Comparison of ENCODE assay signal across 1 cellular context in the genomic region with DNA sequence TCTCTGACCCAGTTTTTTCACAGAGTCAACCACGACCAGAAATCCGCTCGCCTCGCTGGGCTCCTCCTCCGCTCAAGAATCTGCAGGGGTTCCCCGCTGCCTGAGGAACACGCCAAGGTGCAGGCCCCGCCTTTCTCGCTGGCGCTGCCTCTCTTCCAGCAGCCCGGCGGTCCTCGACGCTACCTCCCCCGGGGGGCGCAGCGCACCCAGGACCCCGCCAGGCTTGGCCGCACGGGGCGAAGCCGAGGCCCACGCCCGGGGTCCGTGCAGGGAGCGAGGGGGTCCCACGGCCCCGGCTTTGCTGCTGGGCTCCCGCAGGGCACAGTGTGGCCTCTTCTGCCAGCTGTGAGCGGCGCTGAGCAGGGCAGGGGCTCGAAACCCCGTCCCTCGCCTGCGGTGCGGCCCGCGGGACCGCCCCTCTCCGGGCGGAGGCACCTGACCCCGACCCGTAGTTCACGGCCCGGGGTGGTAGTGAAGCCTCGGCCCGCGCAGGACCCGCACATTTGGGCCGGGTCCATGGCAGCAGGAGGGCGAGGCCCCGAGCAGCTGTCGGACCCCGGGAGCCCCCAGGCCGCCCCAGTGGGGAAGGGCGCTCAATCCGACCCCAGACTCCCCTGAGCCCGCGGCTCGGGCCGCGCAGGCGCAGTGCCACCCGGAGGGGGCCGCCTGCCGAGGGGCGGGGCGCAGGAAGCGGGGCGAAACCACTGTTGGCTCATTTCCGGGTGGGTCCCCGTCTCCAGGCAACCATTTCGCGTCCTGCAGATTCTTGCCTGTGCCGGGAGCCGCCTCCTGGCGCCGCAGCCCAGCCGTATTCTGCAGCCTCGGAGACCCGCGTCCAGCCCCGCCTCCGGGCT.
A peak's percentile ranks its signal among the peaks of the same experiment; 100 is the strongest.
TF ChIP-seq lines count a peak whose summit lies in the region.

No MANE protein-coding gene starts in this region.

TF ChIP-seq in K562, 482 proteins besides CTCF, POLR2A, EP300 and RAD21 (continued from another document and continues in another):
- TF ChIP-seq, protein P1, sequence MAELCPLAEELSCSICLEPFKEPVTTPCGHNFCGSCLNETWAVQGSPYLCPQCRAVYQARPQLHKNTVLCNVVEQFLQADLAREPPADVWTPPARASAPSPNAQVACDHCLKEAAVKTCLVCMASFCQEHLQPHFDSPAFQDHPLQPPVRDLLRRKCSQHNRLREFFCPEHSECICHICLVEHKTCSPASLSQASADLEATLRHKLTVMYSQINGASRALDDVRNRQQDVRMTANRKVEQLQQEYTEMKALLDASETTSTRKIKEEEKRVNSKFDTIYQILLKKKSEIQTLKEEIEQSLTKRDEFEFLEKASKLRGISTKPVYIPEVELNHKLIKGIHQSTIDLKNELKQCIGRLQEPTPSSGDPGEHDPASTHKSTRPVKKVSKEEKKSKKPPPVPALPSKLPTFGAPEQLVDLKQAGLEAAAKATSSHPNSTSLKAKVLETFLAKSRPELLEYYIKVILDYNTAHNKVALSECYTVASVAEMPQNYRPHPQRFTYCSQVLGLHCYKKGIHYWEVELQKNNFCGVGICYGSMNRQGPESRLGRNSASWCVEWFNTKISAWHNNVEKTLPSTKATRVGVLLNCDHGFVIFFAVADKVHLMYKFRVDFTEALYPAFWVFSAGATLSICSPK (IDR thresholded peaks at IDR 0.05; ENCODE audit: borderline replicate concordance) = no peak
- TF ChIP-seq CBX2 (IDR thresholded peaks at IDR 0.05; ENCODE audit: insufficient read depth, low read length, poor library complexity, severe bottlenecking) = no peak
- no peak for TF ChIP-seq ARHGAP35 (IDR thresholded peaks at IDR 0.05; ENCODE audit: partially characterized antibody)
- TF ChIP-seq CHD2 (IDR thresholded peaks at IDR 0.05; ENCODE audit: low read depth, low read length) = no peak
- TF ChIP-seq RBBP5 (IDR thresholded peaks at IDR 0.05; ENCODE audit: borderline replicate concordance, insufficient read depth, low read length, poor library complexity, severe bottlenecking) = peak; percentile 12
- TF ChIP-seq CAMTA2 (CRISPR knock-in tag; conservative IDR thresholded peaks at IDR 0.05) = no peak
- TF ChIP-seq FUS (optimal IDR thresholded peaks at IDR 0.05; ENCODE audit: low read depth, low read length) = peak; percentile 11
- no peak for TF ChIP-seq ZC3H8 (IDR thresholded peaks at IDR 0.05)
- peak; percentile 81 for TF ChIP-seq KDM5B (IDR thresholded peaks at IDR 0.05; ENCODE audit: insufficient replicate concordance, low read depth, low read length)
- TF ChIP-seq, protein P2, sequence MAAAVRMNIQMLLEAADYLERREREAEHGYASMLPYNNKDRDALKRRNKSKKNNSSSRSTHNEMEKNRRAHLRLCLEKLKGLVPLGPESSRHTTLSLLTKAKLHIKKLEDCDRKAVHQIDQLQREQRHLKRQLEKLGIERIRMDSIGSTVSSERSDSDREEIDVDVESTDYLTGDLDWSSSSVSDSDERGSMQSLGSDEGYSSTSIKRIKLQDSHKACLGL (CRISPR knock-in tag; IDR thresholded peaks at IDR 0.05; ENCODE audit: borderline replicate concordance, poor library complexity, severe bottlenecking) = no peak
- TF ChIP-seq, protein P3, sequence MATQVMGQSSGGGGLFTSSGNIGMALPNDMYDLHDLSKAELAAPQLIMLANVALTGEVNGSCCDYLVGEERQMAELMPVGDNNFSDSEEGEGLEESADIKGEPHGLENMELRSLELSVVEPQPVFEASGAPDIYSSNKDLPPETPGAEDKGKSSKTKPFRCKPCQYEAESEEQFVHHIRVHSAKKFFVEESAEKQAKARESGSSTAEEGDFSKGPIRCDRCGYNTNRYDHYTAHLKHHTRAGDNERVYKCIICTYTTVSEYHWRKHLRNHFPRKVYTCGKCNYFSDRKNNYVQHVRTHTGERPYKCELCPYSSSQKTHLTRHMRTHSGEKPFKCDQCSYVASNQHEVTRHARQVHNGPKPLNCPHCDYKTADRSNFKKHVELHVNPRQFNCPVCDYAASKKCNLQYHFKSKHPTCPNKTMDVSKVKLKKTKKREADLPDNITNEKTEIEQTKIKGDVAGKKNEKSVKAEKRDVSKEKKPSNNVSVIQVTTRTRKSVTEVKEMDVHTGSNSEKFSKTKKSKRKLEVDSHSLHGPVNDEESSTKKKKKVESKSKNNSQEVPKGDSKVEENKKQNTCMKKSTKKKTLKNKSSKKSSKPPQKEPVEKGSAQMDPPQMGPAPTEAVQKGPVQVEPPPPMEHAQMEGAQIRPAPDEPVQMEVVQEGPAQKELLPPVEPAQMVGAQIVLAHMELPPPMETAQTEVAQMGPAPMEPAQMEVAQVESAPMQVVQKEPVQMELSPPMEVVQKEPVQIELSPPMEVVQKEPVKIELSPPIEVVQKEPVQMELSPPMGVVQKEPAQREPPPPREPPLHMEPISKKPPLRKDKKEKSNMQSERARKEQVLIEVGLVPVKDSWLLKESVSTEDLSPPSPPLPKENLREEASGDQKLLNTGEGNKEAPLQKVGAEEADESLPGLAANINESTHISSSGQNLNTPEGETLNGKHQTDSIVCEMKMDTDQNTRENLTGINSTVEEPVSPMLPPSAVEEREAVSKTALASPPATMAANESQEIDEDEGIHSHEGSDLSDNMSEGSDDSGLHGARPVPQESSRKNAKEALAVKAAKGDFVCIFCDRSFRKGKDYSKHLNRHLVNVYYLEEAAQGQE (CRISPR knock-in tag; IDR thresholded peaks at IDR 0.05; ENCODE audit: low read depth) = no peak
- 0 out of 2 replicates have a peak, but pooled peaks have one; percentile 30 for TF ChIP-seq TGIF2 (CRISPR knock-in tag; IDR thresholded peaks at IDR 0.05)
- TF ChIP-seq KDM2B (CRISPR knock-in tag; IDR thresholded peaks at IDR 0.05) = no peak
- no peak for TF ChIP-seq POLR3A (IDR thresholded peaks at IDR 0.05; ENCODE audit: borderline replicate concordance, extremely low read depth, insufficient read depth, insufficient read length)
- TF ChIP-seq BACH1 (tag; IDR thresholded peaks at IDR 0.05) = no peak
- no peak for TF ChIP-seq RBM17 (IDR thresholded peaks at IDR 0.05; ENCODE audit: borderline replicate concordance, low read depth, low read length)
- TF ChIP-seq, protein P4, sequence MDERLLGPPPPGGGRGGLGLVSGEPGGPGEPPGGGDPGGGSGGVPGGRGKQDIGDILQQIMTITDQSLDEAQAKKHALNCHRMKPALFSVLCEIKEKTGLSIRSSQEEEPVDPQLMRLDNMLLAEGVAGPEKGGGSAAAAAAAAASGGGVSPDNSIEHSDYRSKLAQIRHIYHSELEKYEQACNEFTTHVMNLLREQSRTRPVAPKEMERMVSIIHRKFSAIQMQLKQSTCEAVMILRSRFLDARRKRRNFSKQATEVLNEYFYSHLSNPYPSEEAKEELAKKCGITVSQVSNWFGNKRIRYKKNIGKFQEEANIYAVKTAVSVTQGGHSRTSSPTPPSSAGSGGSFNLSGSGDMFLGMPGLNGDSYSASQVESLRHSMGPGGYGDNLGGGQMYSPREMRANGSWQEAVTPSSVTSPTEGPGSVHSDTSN (CRISPR knock-in tag; IDR thresholded peaks at IDR 0.05; ENCODE audit: low read depth) = no peak
- TF ChIP-seq, protein P4 (tag; conservative IDR thresholded peaks at IDR 0.05; ENCODE audit: low read depth) = no peak
- no peak for TF ChIP-seq ZFP30 (CRISPR knock-in tag; IDR thresholded peaks at IDR 0.05; ENCODE audit: borderline replicate concordance)
- no peak for TF ChIP-seq C11orf30 (IDR thresholded peaks at IDR 0.05; ENCODE audit: low read depth)
- TF ChIP-seq ZNF695 (CRISPR knock-in tag; IDR thresholded peaks at IDR 0.05) = no peak
- no peak for TF ChIP-seq SLC30A9 (CRISPR knock-in tag; IDR thresholded peaks at IDR 0.05)
- TF ChIP-seq ZNF75A (CRISPR knock-in tag; IDR thresholded peaks at IDR 0.05) = peak; percentile 55; the same call in 1 of the 2 replicates
- no peak for TF ChIP-seq NR2C1 (IDR thresholded peaks at IDR 0.05)
- peak; percentile 51 for TF ChIP-seq NR2C1 (tag; IDR thresholded peaks at IDR 0.05)
- TF ChIP-seq ZNF146 (CRISPR knock-in tag; IDR thresholded peaks at IDR 0.05; ENCODE audit: unreplicated experiment) = no peak
- TF ChIP-seq HNRNPLL (IDR thresholded peaks at IDR 0.05; ENCODE audit: low read depth, low read length, poor library complexity, severe bottlenecking) = no peak
- TF ChIP-seq RFX1 (IDR thresholded peaks at IDR 0.05) = peak; percentile 96
- TF ChIP-seq TBP (optimal IDR thresholded peaks at IDR 0.05; ENCODE audit: low read depth, low read length) = no peak
- TF ChIP-seq, protein P5, sequence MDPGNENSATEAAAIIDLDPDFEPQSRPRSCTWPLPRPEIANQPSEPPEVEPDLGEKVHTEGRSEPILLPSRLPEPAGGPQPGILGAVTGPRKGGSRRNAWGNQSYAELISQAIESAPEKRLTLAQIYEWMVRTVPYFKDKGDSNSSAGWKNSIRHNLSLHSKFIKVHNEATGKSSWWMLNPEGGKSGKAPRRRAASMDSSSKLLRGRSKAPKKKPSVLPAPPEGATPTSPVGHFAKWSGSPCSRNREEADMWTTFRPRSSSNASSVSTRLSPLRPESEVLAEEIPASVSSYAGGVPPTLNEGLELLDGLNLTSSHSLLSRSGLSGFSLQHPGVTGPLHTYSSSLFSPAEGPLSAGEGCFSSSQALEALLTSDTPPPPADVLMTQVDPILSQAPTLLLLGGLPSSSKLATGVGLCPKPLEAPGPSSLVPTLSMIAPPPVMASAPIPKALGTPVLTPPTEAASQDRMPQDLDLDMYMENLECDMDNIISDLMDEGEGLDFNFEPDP (CRISPR knock-in tag; IDR thresholded peaks at IDR 0.05) = no peak
- TF ChIP-seq, protein P6, sequence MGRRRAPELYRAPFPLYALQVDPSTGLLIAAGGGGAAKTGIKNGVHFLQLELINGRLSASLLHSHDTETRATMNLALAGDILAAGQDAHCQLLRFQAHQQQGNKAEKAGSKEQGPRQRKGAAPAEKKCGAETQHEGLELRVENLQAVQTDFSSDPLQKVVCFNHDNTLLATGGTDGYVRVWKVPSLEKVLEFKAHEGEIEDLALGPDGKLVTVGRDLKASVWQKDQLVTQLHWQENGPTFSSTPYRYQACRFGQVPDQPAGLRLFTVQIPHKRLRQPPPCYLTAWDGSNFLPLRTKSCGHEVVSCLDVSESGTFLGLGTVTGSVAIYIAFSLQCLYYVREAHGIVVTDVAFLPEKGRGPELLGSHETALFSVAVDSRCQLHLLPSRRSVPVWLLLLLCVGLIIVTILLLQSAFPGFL (CRISPR knock-in tag; IDR thresholded peaks at IDR 0.05) = no peak
- TF ChIP-seq XRCC5 (IDR thresholded peaks at IDR 0.05; ENCODE audit: low read depth, low read length) = no peak
- TF ChIP-seq, protein P7, sequence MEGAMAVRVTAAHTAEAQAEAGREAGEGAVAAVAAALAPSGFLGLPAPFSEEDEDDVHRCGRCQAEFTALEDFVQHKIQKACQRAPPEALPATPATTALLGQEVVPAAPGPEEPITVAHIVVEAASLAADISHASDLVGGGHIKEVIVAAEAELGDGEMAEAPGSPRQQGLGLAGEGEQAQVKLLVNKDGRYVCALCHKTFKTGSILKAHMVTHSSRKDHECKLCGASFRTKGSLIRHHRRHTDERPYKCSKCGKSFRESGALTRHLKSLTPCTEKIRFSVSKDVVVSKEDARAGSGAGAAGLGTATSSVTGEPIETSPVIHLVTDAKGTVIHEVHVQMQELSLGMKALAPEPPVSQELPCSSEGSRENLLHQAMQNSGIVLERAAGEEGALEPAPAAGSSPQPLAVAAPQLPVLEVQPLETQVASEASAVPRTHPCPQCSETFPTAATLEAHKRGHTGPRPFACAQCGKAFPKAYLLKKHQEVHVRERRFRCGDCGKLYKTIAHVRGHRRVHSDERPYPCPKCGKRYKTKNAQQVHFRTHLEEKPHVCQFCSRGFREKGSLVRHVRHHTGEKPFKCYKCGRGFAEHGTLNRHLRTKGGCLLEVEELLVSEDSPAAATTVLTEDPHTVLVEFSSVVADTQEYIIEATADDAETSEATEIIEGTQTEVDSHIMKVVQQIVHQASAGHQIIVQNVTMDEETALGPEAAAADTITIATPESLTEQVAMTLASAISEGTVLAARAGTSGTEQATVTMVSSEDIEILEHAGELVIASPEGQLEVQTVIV (CRISPR knock-in tag; IDR thresholded peaks at IDR 0.05; ENCODE audit: borderline replicate concordance) = no peak
- TF ChIP-seq NFIC (IDR thresholded peaks at IDR 0.05) = no peak
